In the genomic region with DNA sequence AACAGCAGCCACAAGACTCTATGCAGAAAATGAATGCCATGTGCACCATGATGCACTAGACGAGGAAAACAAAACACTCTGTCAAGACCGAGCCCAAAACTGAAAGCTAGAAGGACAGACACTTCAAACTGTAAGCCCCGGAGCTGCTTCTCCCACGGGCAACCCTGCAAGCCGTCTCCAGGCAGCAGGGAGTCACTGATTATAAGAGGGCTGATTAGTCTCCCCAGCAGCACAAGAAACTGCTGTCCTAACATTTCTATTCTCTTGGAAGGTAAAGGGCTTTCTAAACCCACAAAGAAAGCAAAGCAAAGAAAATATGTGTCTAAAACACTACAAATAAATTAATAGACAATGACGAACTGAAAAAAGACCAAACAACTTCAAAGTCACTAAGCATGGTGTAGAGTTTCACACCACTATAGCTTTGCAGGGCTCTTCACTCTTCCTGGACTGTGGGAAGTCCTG, we compare ENCODE assay signal across 8 cellular contexts. TPM values are rescaled to one million over a fixed set of nuclear protein-coding genes. Genes with fewer than 3 reads are reported as not detected.
DNase-seq lines count a peak whose midpoint lies in the region; ATAC-seq and TF ChIP-seq lines count a peak whose summit lies in the region.

No MANE protein-coding gene starts in this region.

- no peak for TF ChIP-seq CTCF in PC-9 (conservative IDR thresholded peaks at IDR 0.05)
- no peak for TF ChIP-seq CTCF in coronary artery (IDR thresholded peaks at IDR 0.05)

- peak; percentile 60 for DNase-seq in D341Med (ENCODE audit: low spot score)
- DNase-seq in PC-9 = no peak
- no peak for DNase-seq in coronary artery (ENCODE audit: low spot score)
- DNase-seq in HT-29 (ENCODE audit: low spot score) = no peak
- no peak for DNase-seq in mucosa of gallbladder (ENCODE audit: low spot score)
- DNase-seq in 8988T = no peak

- H3K9me2 ChIP-seq in PC-9 (ENCODE audit: insufficient read depth) = no peaks in the 10 kb centered on the region

- POLR2A ChIA-PET in PC-9 (lab: Charles Lee; ENCODE audit: unreplicated experiment) = interaction anchor here (0.7 kb wide), 1 partner anchor 11 kb away, joined by 10 read pairs; no protein-coding TSS in a partner anchor

- intact Hi-C loops in PC-9 (cut with micrococcal nuclease; ENCODE audit: unreplicated experiment) = no loop called here

- H3K4me2 ChIP-seq in PC-9 = peak overlapping the region; percentile 83

- H3K27ac ChIP-seq in PC-9 = peak overlapping the region; percentile 47; the same call in 1 of the 2 replicates
- H3K27ac ChIP-seq in coronary artery = peak overlapping the region in 1 of 2 donors; percentile 53

- CTCF ChIA-PET in PC-9 (lab: Charles Lee) = no interaction called here

- H3K4me1 ChIP-seq in PC-9 (replicated peaks; ENCODE audit: insufficient read depth) (peaks cover 56% of the 10 kb centered on the region), neuron (ENCODE audit: insufficient read depth, low read length) (peaks cover 15% of the 10 kb centered on the region)

- H3F3A ChIP-seq in PC-9 (ENCODE audit: insufficient read depth, low read depth) = peaks cover 23% of the 10 kb centered on the region; the same call in 1 of the 2 replicates

- H4K20me1 ChIP-seq in PC-9 (ENCODE audit: insufficient read depth) = no peaks in the 10 kb centered on the region; the same call in 1 of the 2 replicates

- H3K9me3 ChIP-seq in PC-9 (ENCODE audit: insufficient read depth, low read depth) = no peaks in the 10 kb centered on the region
- no peaks in the 10 kb centered on the region for H3K9me3 ChIP-seq in neuron (ENCODE audit: low read length)

- peak overlapping the region; percentile 70; the same call in 1 of the 2 replicates for H2AFZ ChIP-seq in PC-9
- peak overlapping the region; percentile 2 for H2AFZ ChIP-seq in neuron (ENCODE audit: low read depth, low read length)

- H3K4me3 ChIP-seq in PC-9 (peak overlapping the region; percentile 53), coronary artery (peak overlapping the region; percentile 16), neuron (ENCODE audit: low read length) (peak overlapping the region; percentile 10)

- ATAC-seq in GM21447 (IDR thresholded peaks at IDR 0.05; ENCODE audit: unreplicated experiment) = peak; percentile 44

- no TSS peak for BruUV-seq in PC-9 (replicated peaks; lab: Mats Ljungman, UMichigan)

- H3K79me2 ChIP-seq in PC-9 (ENCODE audit: low read depth) = peaks cover 29% of the 10 kb centered on the region

- H3K27me3 ChIP-seq in PC-9 (ENCODE audit: insufficient read depth, low read depth) = no peaks in the 10 kb centered on the region
- no peaks in the 10 kb centered on the region for H3K27me3 ChIP-seq in neuron (ENCODE audit: insufficient read depth, low read length)

- H3K36me3 ChIP-seq in PC-9 (ENCODE audit: low read depth) (no peaks in the 10 kb centered on the region), neuron (ENCODE audit: insufficient read depth, low read length) (no peaks in the 10 kb centered on the region)

RNA-seq across cellular contexts. Expression of a gene that starts 15.5 kb away (rescaled TPM):
- total RNA-seq in PC-9 (2021) = 27.7 and 28.3 TPM in 2 replicates
- total RNA-seq in HT-29 (2014; rRNA removed; shearing (Covaris generic)) = 20.4 and 25.1 TPM in 2 replicates
- total RNA-seq in mucosa of gallbladder = 75.5 TPM

RNA-seq across cellular contexts. Expression of a gene that starts 30.4 kb away (rescaled TPM):
- total RNA-seq in PC-9 (2021) (not detected in 2 replicates), mucosa of gallbladder (2.3 TPM)
- total RNA-seq in HT-29 (2014; rRNA removed; shearing (Covaris generic)) = 0.05 TPM in 1 of 2 replicates, not detected in the other
